8 cellular contexts compared by ENCODE assay signal in genomic region chr14:66714296-66714695, GRCh38.
DNase-seq lines count a peak whose midpoint lies in the region; ATAC-seq, FAIRE-seq and TF ChIP-seq lines count a peak whose summit lies in the region.
"Not testable (repeated sequence)": the region's sequence is repeated elsewhere in the genome, so short reads cannot be mapped to it uniquely, and the experiment has no call there.

No MANE protein-coding gene starts in this region.

- H3K4me3 ChIP-seq in naive thymus-derived CD4-positive, alpha-beta T cell (ENCODE audit: low read length) = not testable (repeated sequence)

- H3K4me3 Mint-ChIP-seq in T-helper 1 cell treated with Interleukin-12 subunit alpha and Interleukin-12 subunit beta and Interleukin-4 antibody, amounts not matched to agents 30 μg/mL and 1 μg/mL, for 36 hours = peak overlapping the region; percentile 2
- H3K4me3 Mint-ChIP-seq in activated CD4-positive, alpha-beta T cell treated with anti-CD3 and anti-CD28 coated beads for 36 hours; activated CD8-positive, alpha-beta memory T cell treated with anti-CD3 and anti-CD28 coated beads, Interleukin-2, amount 10 ng/mL, durations not matched to agents 7 days and 5 days: not testable (repeated sequence)
- H3K4me3 Mint-ChIP-seq in activated naive CD8-positive, alpha-beta T cell = peak overlapping the region; percentile 12
- H3K4me3 Mint-ChIP-seq in naive thymus-derived CD4-positive, alpha-beta T cell = peak overlapping the region in 8 of 10 donors; percentile 0 to 65 (median 44)
- H3K4me3 Mint-ChIP-seq in stimulated activated naive CD8-positive, alpha-beta T cell treated with anti-CD3 and anti-CD28 coated beads, Interleukin-15, amount 100 ng/mL, for 72 hours = peak overlapping the region; percentile 10 to 51

- not testable (repeated sequence) for H3K9me3 ChIP-seq in naive thymus-derived CD4-positive, alpha-beta T cell (ENCODE audit: control insufficient read depth in 2 of 3, low read length in 3 of 3)

- FAIRE-seq in GM12891 (lab: Jason Lieb, UNC) = not testable (repeated sequence)

- intact Hi-C loops in activated CD4-positive, alpha-beta T cell treated with anti-CD3 and anti-CD28 coated beads for 36 hours (cut with DNase I, micrococcal nuclease) = not testable (repeated sequence)
- intact Hi-C loops in naive thymus-derived CD4-positive, alpha-beta T cell (cut with micrococcal nuclease) = loop anchor here in 1 of 2 donors (10.0 kb wide), 1 partner anchor 49 kb away; no protein-coding TSS in a partner anchor

- not testable (repeated sequence) for H3K36me3 ChIP-seq in naive thymus-derived CD4-positive, alpha-beta T cell (ENCODE audit: control insufficient read depth in 2 of 3, insufficient read depth in 3 of 3, low read length in 3 of 3)

- peaks cover 10% of the 10 kb centered on the region for H3K36me3 Mint-ChIP-seq in T-helper 1 cell treated with Interleukin-12 subunit alpha and Interleukin-12 subunit beta and Interleukin-4 antibody, amounts not matched to agents 30 μg/mL and 1 μg/mL, for 36 hours (ENCODE audit: low read depth)
- H3K36me3 Mint-ChIP-seq in activated CD4-positive, alpha-beta T cell treated with anti-CD3 and anti-CD28 coated beads for 36 hours (ENCODE audit: low read depth) = peaks cover 12% of the 10 kb centered on the region
- H3K36me3 Mint-ChIP-seq in activated CD8-positive, alpha-beta memory T cell treated with anti-CD3 and anti-CD28 coated beads, Interleukin-2, amount 10 ng/mL, durations not matched to agents 7 days and 5 days = not testable (repeated sequence)
- H3K36me3 Mint-ChIP-seq in activated naive CD8-positive, alpha-beta T cell = peaks cover 15% of the 10 kb centered on the region
- H3K36me3 Mint-ChIP-seq in naive thymus-derived CD4-positive, alpha-beta T cell = peaks cover 7 to 40% (median 22%) of the 10 kb centered on the region in 5 donors

- POLR2A ChIA-PET in activated CD4-positive, alpha-beta T cell treated with anti-CD3 and anti-CD28 coated beads for 36 hours (lab: Charles Lee); naive thymus-derived CD4-positive, alpha-beta T cell (lab: Charles Lee): not testable (repeated sequence)

- H3K4me1 ChIP-seq in naive thymus-derived CD4-positive, alpha-beta T cell (ENCODE audit: control insufficient read depth in 2 of 2, insufficient read depth in 2 of 2, low read length in 2 of 2) = not testable (repeated sequence)

- not testable (repeated sequence) for ATAC-seq in activated CD4-positive, alpha-beta T cell treated with anti-CD3 and anti-CD28 coated beads for 36 hours; activated CD8-positive, alpha-beta memory T cell treated with anti-CD3 and anti-CD28 coated beads, Interleukin-2, amount 10 ng/mL, durations not matched to agents 7 days and 5 days; naive thymus-derived CD4-positive, alpha-beta T cell; stimulated activated naive CD8-positive, alpha-beta T cell treated with anti-CD3 and anti-CD28 coated beads, Interleukin-15, amount 100 ng/mL, for 72 hours

- CTCF ChIA-PET in activated CD4-positive, alpha-beta T cell treated with anti-CD3 and anti-CD28 coated beads for 36 hours (lab: Charles Lee); activated CD8-positive, alpha-beta memory T cell treated with anti-CD3 and anti-CD28 coated beads, Interleukin-2, amount 10 ng/mL, durations not matched to agents 7 days and 5 days (lab: Charles Lee): not testable (repeated sequence)
- CTCF ChIA-PET in naive thymus-derived CD4-positive, alpha-beta T cell (lab: Charles Lee) = interaction anchor here (0.7 kb wide), 1 partner anchor 15 kb away, joined by 3 read pairs; no protein-coding TSS in a partner anchor

- H3K27me3 ChIP-seq in naive thymus-derived CD4-positive, alpha-beta T cell (ENCODE audit: control insufficient read depth in 2 of 2, insufficient read depth in 2 of 2, low read length in 2 of 2) = not testable (repeated sequence)

- not testable (repeated sequence) for TF ChIP-seq POLR2A in GM12891 (IDR thresholded peaks at IDR 0.05; ENCODE audit: low read depth, low read length)

- not testable (repeated sequence) for H3K27me3 Mint-ChIP-seq in T-helper 1 cell treated with Interleukin-12 subunit alpha and Interleukin-12 subunit beta and Interleukin-4 antibody, amounts not matched to agents 30 μg/mL and 1 μg/mL, for 36 hours (ENCODE audit: low read depth); activated CD4-positive, alpha-beta T cell treated with anti-CD3 and anti-CD28 coated beads for 36 hours; activated CD8-positive, alpha-beta memory T cell treated with anti-CD3 and anti-CD28 coated beads, Interleukin-2, amount 10 ng/mL, durations not matched to agents 7 days and 5 days; activated naive CD8-positive, alpha-beta T cell; naive thymus-derived CD4-positive, alpha-beta T cell; stimulated activated naive CD8-positive, alpha-beta T cell treated with anti-CD3 and anti-CD28 coated beads, Interleukin-15, amount 100 ng/mL, for 72 hours

- H3K9me3 Mint-ChIP-seq in T-helper 1 cell treated with Interleukin-12 subunit alpha and Interleukin-12 subunit beta and Interleukin-4 antibody, amounts not matched to agents 30 μg/mL and 1 μg/mL, for 36 hours = peaks cover 14% of the 10 kb centered on the region
- not testable (repeated sequence) for H3K9me3 Mint-ChIP-seq in activated CD4-positive, alpha-beta T cell treated with anti-CD3 and anti-CD28 coated beads for 36 hours (ENCODE audit: low read depth); activated CD8-positive, alpha-beta memory T cell treated with anti-CD3 and anti-CD28 coated beads, Interleukin-2, amount 10 ng/mL, durations not matched to agents 7 days and 5 days (ENCODE audit: low read depth); activated naive CD8-positive, alpha-beta T cell (ENCODE audit: low read depth)
- peaks cover 0 to 38% (median 14%) of the 10 kb centered on the region in 11 donors for H3K9me3 Mint-ChIP-seq in naive thymus-derived CD4-positive, alpha-beta T cell
- H3K9me3 Mint-ChIP-seq in stimulated activated naive CD8-positive, alpha-beta T cell treated with anti-CD3 and anti-CD28 coated beads, Interleukin-15, amount 100 ng/mL, for 72 hours = peaks cover 9 to 21% of the 10 kb centered on the region in 2 donors

- H3K27ac Mint-ChIP-seq in T-helper 1 cell treated with Interleukin-12 subunit alpha and Interleukin-12 subunit beta and Interleukin-4 antibody, amounts not matched to agents 30 μg/mL and 1 μg/mL, for 36 hours; stimulated activated naive CD8-positive, alpha-beta T cell treated with anti-CD3 and anti-CD28 coated beads, Interleukin-15, amount 100 ng/mL, for 72 hours: not testable (repeated sequence)
- peak overlapping the region; percentile 7 for H3K27ac Mint-ChIP-seq in activated CD4-positive, alpha-beta T cell treated with anti-CD3 and anti-CD28 coated beads for 36 hours
- H3K27ac Mint-ChIP-seq in activated CD8-positive, alpha-beta memory T cell treated with anti-CD3 and anti-CD28 coated beads, Interleukin-2, amount 10 ng/mL, durations not matched to agents 7 days and 5 days = peak overlapping the region; percentile 55
- H3K27ac Mint-ChIP-seq in activated naive CD8-positive, alpha-beta T cell = peak overlapping the region; percentile 46
- H3K27ac Mint-ChIP-seq in naive thymus-derived CD4-positive, alpha-beta T cell = peak overlapping the region in 3 of 9 donors; percentile 8 to 18 (median 16)

- peaks cover 37% of the 10 kb centered on the region for H3K4me1 Mint-ChIP-seq in T-helper 1 cell treated with Interleukin-12 subunit alpha and Interleukin-12 subunit beta and Interleukin-4 antibody, amounts not matched to agents 30 μg/mL and 1 μg/mL, for 36 hours (ENCODE audit: low read depth)
- peaks cover 26% of the 10 kb centered on the region for H3K4me1 Mint-ChIP-seq in activated CD4-positive, alpha-beta T cell treated with anti-CD3 and anti-CD28 coated beads for 36 hours
- peaks cover 37% of the 10 kb centered on the region for H3K4me1 Mint-ChIP-seq in activated CD8-positive, alpha-beta memory T cell treated with anti-CD3 and anti-CD28 coated beads, Interleukin-2, amount 10 ng/mL, durations not matched to agents 7 days and 5 days
- H3K4me1 Mint-ChIP-seq in activated naive CD8-positive, alpha-beta T cell (ENCODE audit: low read depth) = peaks cover 37% of the 10 kb centered on the region
- H3K4me1 Mint-ChIP-seq in naive thymus-derived CD4-positive, alpha-beta T cell = peaks cover 18 to 47% (median 40%) of the 10 kb centered on the region in 7 donors
- H3K4me1 Mint-ChIP-seq in stimulated activated naive CD8-positive, alpha-beta T cell treated with anti-CD3 and anti-CD28 coated beads, Interleukin-15, amount 100 ng/mL, for 72 hours = peaks cover 50% of the 10 kb centered on the region

- DNase-seq in GM12891 (ENCODE audit: insufficient read length, low spot score); activated CD4-positive, alpha-beta T cell treated with anti-CD3 and anti-CD28 coated beads for 36 hours; activated CD8-positive, alpha-beta memory T cell treated with anti-CD3 and anti-CD28 coated beads, Interleukin-2, amount 10 ng/mL, durations not matched to agents 7 days and 5 days; naive thymus-derived CD4-positive, alpha-beta T cell; stimulated activated naive CD8-positive, alpha-beta T cell treated with anti-CD3 and anti-CD28 coated beads, Interleukin-15, amount 100 ng/mL, for 72 hours: not testable (repeated sequence)
- DNase-seq in Kasumi-1 (lab: John Stamatoyannopoulos, UW) = peak; percentile 13 to 22

- not testable (repeated sequence) for H3K27ac ChIP-seq in naive thymus-derived CD4-positive, alpha-beta T cell (ENCODE audit: low read depth, low read length)

TF ChIP-seq in GM12891, 5 proteins besides CTCF, POLR2A, EP300 and RAD21:
- TF ChIP-seq SPI1 (IDR thresholded peaks at IDR 0.05; ENCODE audit: low read depth, low read length) = 0 out of 2 replicates have a peak, but pooled peaks have one; percentile 7
